Comparison of ENCODE assay signal across 2 cellular contexts in genomic region chr1:219155140-219155539, GRCh38.
TF ChIP-seq lines count a peak whose summit lies in the region.

No MANE protein-coding gene starts in this region.

TF ChIP-seq in IMR-90, 13 proteins besides CTCF, POLR2A, EP300 and RAD21:
- TF ChIP-seq USF2 (IDR thresholded peaks at IDR 0.05; ENCODE audit: low read depth, low read length) (no peak), MXI1 (IDR thresholded peaks at IDR 0.05; ENCODE audit: borderline replicate concordance, low read depth, low read length) (no peak), CHD1 (IDR thresholded peaks at IDR 0.05; ENCODE audit: low read depth, low read length) (no peak), FOS (IDR thresholded peaks at IDR 0.05; ENCODE audit: low read depth, low read length) (no peak), NFE2L2 (IDR thresholded peaks at IDR 0.05; ENCODE audit: low read depth, low read length) (no peak)
- TF ChIP-seq, protein P1, sequence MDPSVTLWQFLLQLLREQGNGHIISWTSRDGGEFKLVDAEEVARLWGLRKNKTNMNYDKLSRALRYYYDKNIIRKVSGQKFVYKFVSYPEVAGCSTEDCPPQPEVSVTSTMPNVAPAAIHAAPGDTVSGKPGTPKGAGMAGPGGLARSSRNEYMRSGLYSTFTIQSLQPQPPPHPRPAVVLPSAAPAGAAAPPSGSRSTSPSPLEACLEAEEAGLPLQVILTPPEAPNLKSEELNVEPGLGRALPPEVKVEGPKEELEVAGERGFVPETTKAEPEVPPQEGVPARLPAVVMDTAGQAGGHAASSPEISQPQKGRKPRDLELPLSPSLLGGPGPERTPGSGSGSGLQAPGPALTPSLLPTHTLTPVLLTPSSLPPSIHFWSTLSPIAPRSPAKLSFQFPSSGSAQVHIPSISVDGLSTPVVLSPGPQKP (IDR thresholded peaks at IDR 0.05; ENCODE audit: borderline replicate concordance, low read depth, low read length), result no peak

TF ChIP-seq in K562, 482 proteins besides CTCF, POLR2A, EP300 and RAD21 (continues in another document):
- TF ChIP-seq CBFA2T3 (IDR thresholded peaks at IDR 0.05) (peak; percentile 70; the same call in 1 of the 2 replicates), ETV1 (tag; conservative IDR thresholded peaks at IDR 0.05; ENCODE audit: low read depth) (peak; percentile 75), ZNF431 (CRISPR knock-in tag; IDR thresholded peaks at IDR 0.05) (no peak), ETV5 (CRISPR knock-in tag; IDR thresholded peaks at IDR 0.05; ENCODE audit: low read depth) (peak; percentile 56), MAFG (tag; conservative IDR thresholded peaks at IDR 0.05) (0 out of 2 replicates have a peak, but pooled peaks have one; percentile 23), FOXA1 (IDR thresholded peaks at IDR 0.05; ENCODE audit: borderline replicate concordance) (no peak), MAZ (CRISPR knock-in tag; conservative IDR thresholded peaks at IDR 0.05 in 1 of 2, IDR thresholded peaks at IDR 0.05 in 1 of 2) (peak in 1 of 2 experiments; percentile 36; a peak in 1 of 4 replicates), BRD4 (IDR thresholded peaks at IDR 0.05) (no peak), CBFA2T2 (conservative IDR thresholded peaks at IDR 0.05) (peak; percentile 41), POLR2AphosphoS5 (IDR thresholded peaks at IDR 0.05; ENCODE audit: control insufficient read depth, insufficient read depth, low read depth, low read length) (0 out of 2 replicates have a peak, but pooled peaks have one; percentile 21), ZNF212 (CRISPR knock-in tag; IDR thresholded peaks at IDR 0.05) (no peak), STAT5A (IDR thresholded peaks at IDR 0.05; ENCODE audit: borderline replicate concordance, low read length) (peak; percentile 36; the same call in 1 of the 2 replicates), TEAD4 (IDR thresholded peaks at IDR 0.05; ENCODE audit: low read length) (peak; percentile 70), TEAD4 (CRISPR knock-in tag; IDR thresholded peaks at IDR 0.05; ENCODE audit: borderline replicate concordance) (no peak), ZNF407 (IDR thresholded peaks at IDR 0.05; ENCODE audit: low read depth) (no peak), DPF2 (IDR thresholded peaks at IDR 0.05) (peak; percentile 75; the same call in 1 of the 2 replicates), L3MBTL2 (IDR thresholded peaks at IDR 0.05) (0 out of 2 replicates have a peak, but pooled peaks have one; percentile 17), SMAD4 (CRISPR knock-in tag; conservative IDR thresholded peaks at IDR 0.05) (0 out of 2 replicates have a peak, but pooled peaks have one; percentile 36), TCF3 (CRISPR knock-in tag; IDR thresholded peaks at IDR 0.05) (peak; percentile 78), ZNF589 (CRISPR knock-in tag; IDR thresholded peaks at IDR 0.05; ENCODE audit: low read depth) (peak; percentile 84; the same call in 1 of the 2 replicates), ZNF165 (CRISPR knock-in tag; IDR thresholded peaks at IDR 0.05; ENCODE audit: borderline replicate concordance) (no peak), ZNF766 (CRISPR knock-in tag; conservative IDR thresholded peaks at IDR 0.05) (0 out of 2 replicates have a peak, but pooled peaks have one; percentile 22), RREB1 (CRISPR knock-in tag; IDR thresholded peaks at IDR 0.05) (peak; percentile 21; the same call in 1 of the 2 replicates), ARID1B (IDR thresholded peaks at IDR 0.05) (peak; percentile 78), SMC3 (conservative IDR thresholded peaks at IDR 0.05; ENCODE audit: insufficient read depth, low read depth, low read length) (no peak), CXXC5 (CRISPR knock-in tag; IDR thresholded peaks at IDR 0.05) (0 out of 2 replicates have a peak, but pooled peaks have one; percentile 26), KLF16 (IDR thresholded peaks at IDR 0.05) (peak; percentile 26; the same call in 1 of the 2 replicates), DACH1 (IDR thresholded peaks at IDR 0.05; ENCODE audit: partially characterized antibody) (peak; percentile 66), LEF1 (IDR thresholded peaks at IDR 0.05) (peak; percentile 56; the same call in 1 of the 2 replicates), GABPA (tag; conservative IDR thresholded peaks at IDR 0.05; ENCODE audit: low read depth) (peak; percentile 76), TFAP4 (CRISPR knock-in tag; IDR thresholded peaks at IDR 0.05; ENCODE audit: borderline replicate concordance) (peak; percentile 58; the same call in 1 of the 2 replicates), ZNF175 (CRISPR knock-in tag; IDR thresholded peaks at IDR 0.05; ENCODE audit: low read depth) (peak; percentile 56; the same call in 1 of the 2 replicates), NCOR1 (IDR thresholded peaks at IDR 0.05) (0 out of 2 replicates have a peak, but pooled peaks have one; percentile 22), ELF2 (CRISPR knock-in tag; IDR thresholded peaks at IDR 0.05) (no peak), NFE2 (IDR thresholded peaks at IDR 0.05; ENCODE audit: low read depth) (peak; percentile 67), SOX6 (IDR thresholded peaks at IDR 0.05) (peak; percentile 17; the same call in 1 of the 2 replicates)
- TF ChIP-seq, protein P2, sequence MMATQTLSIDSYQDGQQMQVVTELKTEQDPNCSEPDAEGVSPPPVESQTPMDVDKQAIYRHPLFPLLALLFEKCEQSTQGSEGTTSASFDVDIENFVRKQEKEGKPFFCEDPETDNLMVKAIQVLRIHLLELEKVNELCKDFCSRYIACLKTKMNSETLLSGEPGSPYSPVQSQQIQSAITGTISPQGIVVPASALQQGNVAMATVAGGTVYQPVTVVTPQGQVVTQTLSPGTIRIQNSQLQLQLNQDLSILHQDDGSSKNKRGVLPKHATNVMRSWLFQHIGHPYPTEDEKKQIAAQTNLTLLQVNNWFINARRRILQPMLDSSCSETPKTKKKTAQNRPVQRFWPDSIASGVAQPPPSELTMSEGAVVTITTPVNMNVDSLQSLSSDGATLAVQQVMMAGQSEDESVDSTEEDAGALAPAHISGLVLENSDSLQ (IDR thresholded peaks at IDR 0.05), result no peak
- TF ChIP-seq, protein P3, sequence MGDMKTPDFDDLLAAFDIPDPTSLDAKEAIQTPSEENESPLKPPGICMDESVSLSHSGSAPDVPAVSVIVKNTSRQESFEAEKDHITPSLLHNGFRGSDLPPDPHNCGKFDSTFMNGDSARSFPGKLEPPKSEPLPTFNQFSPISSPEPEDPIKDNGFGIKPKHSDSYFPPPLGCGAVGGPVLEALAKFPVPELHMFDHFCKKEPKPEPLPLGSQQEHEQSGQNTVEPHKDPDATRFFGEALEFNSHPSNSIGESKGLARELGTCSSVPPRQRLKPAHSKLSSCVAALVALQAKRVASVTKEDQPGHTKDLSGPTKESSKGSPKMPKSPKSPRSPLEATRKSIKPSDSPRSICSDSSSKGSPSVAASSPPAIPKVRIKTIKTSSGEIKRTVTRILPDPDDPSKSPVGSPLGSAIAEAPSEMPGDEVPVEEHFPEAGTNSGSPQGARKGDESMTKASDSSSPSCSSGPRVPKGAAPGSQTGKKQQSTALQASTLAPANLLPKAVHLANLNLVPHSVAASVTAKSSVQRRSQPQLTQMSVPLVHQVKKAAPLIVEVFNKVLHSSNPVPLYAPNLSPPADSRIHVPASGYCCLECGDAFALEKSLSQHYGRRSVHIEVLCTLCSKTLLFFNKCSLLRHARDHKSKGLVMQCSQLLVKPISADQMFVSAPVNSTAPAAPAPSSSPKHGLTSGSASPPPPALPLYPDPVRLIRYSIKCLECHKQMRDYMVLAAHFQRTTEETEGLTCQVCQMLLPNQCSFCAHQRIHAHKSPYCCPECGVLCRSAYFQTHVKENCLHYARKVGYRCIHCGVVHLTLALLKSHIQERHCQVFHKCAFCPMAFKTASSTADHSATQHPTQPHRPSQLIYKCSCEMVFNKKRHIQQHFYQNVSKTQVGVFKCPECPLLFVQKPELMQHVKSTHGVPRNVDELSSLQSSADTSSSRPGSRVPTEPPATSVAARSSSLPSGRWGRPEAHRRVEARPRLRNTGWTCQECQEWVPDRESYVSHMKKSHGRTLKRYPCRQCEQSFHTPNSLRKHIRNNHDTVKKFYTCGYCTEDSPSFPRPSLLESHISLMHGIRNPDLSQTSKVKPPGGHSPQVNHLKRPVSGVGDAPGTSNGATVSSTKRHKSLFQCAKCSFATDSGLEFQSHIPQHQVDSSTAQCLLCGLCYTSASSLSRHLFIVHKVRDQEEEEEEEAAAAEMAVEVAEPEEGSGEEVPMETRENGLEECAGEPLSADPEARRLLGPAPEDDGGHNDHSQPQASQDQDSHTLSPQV (IDR thresholded peaks at IDR 0.05), result peak; percentile 65; the same call in 1 of the 2 replicates
